15 cellular contexts compared by ENCODE assay signal in the genomic region with DNA sequence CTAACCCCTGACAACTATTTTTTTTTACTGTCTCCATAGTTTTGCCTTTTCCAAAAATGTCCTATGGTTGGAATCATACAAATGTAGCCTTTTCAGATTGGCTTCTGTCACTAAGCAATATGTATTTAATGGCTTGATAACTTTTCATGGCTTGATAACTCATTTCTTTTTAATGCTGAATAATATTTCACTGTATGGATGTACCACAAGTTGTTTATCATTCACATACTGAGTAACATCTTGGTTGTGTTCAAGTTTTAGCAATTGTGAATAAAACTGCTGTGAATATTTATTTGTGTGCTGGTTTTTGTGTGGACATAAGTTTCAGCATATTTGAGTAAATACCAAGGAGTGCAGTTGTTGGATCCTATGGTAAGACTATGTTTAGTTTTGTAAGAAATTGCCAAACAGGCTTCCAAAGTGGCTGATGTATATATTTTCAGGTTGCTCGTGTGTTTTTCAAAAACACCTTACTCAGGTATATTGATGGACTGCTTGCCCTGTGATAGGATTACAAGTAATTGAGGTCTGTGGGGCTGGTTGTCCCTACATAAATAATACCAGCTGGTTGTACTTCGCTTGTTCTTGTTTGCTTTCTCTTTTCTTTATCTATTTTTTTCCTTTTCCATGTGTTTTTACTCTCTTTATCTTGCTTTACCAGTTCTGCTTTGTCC. TPM values are rescaled to one million over a fixed set of nuclear protein-coding genes. Genes with fewer than 3 reads are reported as not detected.
DNase-seq lines count a peak whose midpoint lies in the region; ATAC-seq and TF ChIP-seq lines count a peak whose summit lies in the region.
"Had no signal": no experiment of that assay in that cellular context is flagged by ENCODE, and none has a peak within 500 bp of the region (broad histone marks: within the 10 kb centered on the region; RNA-seq: fewer than 3 reads in every experiment).

No MANE protein-coding gene starts in this region.

- ATAC-seq in activated naive CD8-positive, alpha-beta T cell treated with anti-CD3 and anti-CD28 coated beads, Interleukin-2, amount 50 U/mL, for 24 hours, result no peak
- ATAC-seq in HG02678 (IDR thresholded peaks at IDR 0.05; ENCODE audit: unreplicated experiment), result no peak

- intact Hi-C loops in left ventricle myocardium inferior (cut with micrococcal nuclease), result loop anchor here (10.0 kb wide), 1 partner anchor 270 kb away; no protein-coding TSS in a partner anchor

- no peaks in the 10 kb centered on the region for H3K9me3 ChIP-seq in endocrine pancreas (ENCODE audit: control insufficient read depth, low read length)
- no peaks in the 10 kb centered on the region for H3K9me3 ChIP-seq in left ventricle myocardium inferior (replicated peaks)
- H3K9me3 ChIP-seq: BE2C, Peyer's patch had no signal

- peak overlapping the region; percentile 80 for H3K27ac Mint-ChIP-seq in activated naive CD8-positive, alpha-beta T cell
- no peak overlapping the region for H3K27ac Mint-ChIP-seq in activated naive CD8-positive, alpha-beta T cell treated with anti-CD3 and anti-CD28 coated beads, Interleukin-2, amount 50 U/mL, for 24 hours
- peak overlapping the region; percentile 21 for H3K27ac Mint-ChIP-seq in progenitor cell of endocrine pancreas
- H3K27ac Mint-ChIP-seq: H9 had no signal

- DNase-seq in activated naive CD8-positive, alpha-beta T cell treated with anti-CD3 and anti-CD28 coated beads, Interleukin-2, amount 50 U/mL, for 24 hours, result no peak
- DNase-seq in NCI-H69 (lab: John Stamatoyannopoulos, UW) (peak; percentile 17), progenitor cell of endocrine pancreas (ENCODE audit: low spot score, unreplicated experiment) (no peak), NCI-H524 treated with DMSO at 0.1 percent for 48 hours (lab: John Stamatoyannopoulos, UW) (no peak), left ventricle myocardium inferior (no peak)
- DNase-seq: BE2C; CD8-positive, alpha-beta memory T cell; DMS79; H9; NCI-H2029; Peyer's patch had no signal

- H3K4me1 ChIP-seq in endocrine pancreas (ENCODE audit: control insufficient read depth, insufficient read depth, low read length) (no peaks in the 10 kb centered on the region), left ventricle myocardium inferior (peaks cover 28% of the 10 kb centered on the region)
- H3K4me1 ChIP-seq: BE2C, Peyer's patch had no signal

- no peak overlapping the region for H3K4me3 Mint-ChIP-seq in activated naive CD8-positive, alpha-beta T cell
- no peak overlapping the region for H3K4me3 Mint-ChIP-seq in activated naive CD8-positive, alpha-beta T cell treated with anti-CD3 and anti-CD28 coated beads, Interleukin-2, amount 50 U/mL, for 24 hours
- no peak overlapping the region for H3K4me3 Mint-ChIP-seq in progenitor cell of endocrine pancreas (ENCODE audit: low read depth)
- H3K4me3 Mint-ChIP-seq: CD8-positive, alpha-beta memory T cell; H9 had no signal

- H3K4me3 ChIP-seq in endocrine pancreas (ENCODE audit: control insufficient read depth, insufficient read depth, low read length) (peak overlapping the region; percentile 31), left ventricle myocardium inferior (no peak overlapping the region)
- H3K4me3 ChIP-seq: Peyer's patch had no signal

- no peak overlapping the region for H3K9ac ChIP-seq in endocrine pancreas (ENCODE audit: control insufficient read depth, insufficient read depth, low read length)

- no peaks in the 10 kb centered on the region for H3K27me3 ChIP-seq in endocrine pancreas (ENCODE audit: control insufficient read depth, insufficient read depth, low read length)
- H3K27me3 ChIP-seq in left ventricle myocardium inferior (ENCODE audit: low read depth), result no peaks in the 10 kb centered on the region
- H3K27me3 ChIP-seq: BE2C, Peyer's patch had no signal

- H3K36me3 ChIP-seq in endocrine pancreas (ENCODE audit: control insufficient read depth, insufficient read depth, low read length), result no peaks in the 10 kb centered on the region
- no peaks in the 10 kb centered on the region for H3K36me3 ChIP-seq in left ventricle myocardium inferior
- H3K36me3 ChIP-seq: BE2C, Peyer's patch had no signal

- no peaks in the 10 kb centered on the region for H3K27me3 Mint-ChIP-seq in activated naive CD8-positive, alpha-beta T cell
- H3K27me3 Mint-ChIP-seq in activated naive CD8-positive, alpha-beta T cell treated with anti-CD3 and anti-CD28 coated beads, Interleukin-2, amount 50 U/mL, for 24 hours, result no peaks in the 10 kb centered on the region
- H3K27me3 Mint-ChIP-seq in progenitor cell of endocrine pancreas, result no peaks in the 10 kb centered on the region
- H3K27me3 Mint-ChIP-seq: CD8-positive, alpha-beta memory T cell had no signal

- H3K27ac ChIP-seq in left ventricle myocardium inferior (replicated peaks), result no peak overlapping the region
- H3K27ac ChIP-seq: Peyer's patch, SK-N-MC had no signal

- peaks cover 54% of the 10 kb centered on the region for H3K4me1 Mint-ChIP-seq in activated naive CD8-positive, alpha-beta T cell (ENCODE audit: low read depth)
- peaks cover 28% of the 10 kb centered on the region for H3K4me1 Mint-ChIP-seq in activated naive CD8-positive, alpha-beta T cell treated with anti-CD3 and anti-CD28 coated beads, Interleukin-2, amount 50 U/mL, for 24 hours
- peaks cover 19% of the 10 kb centered on the region for H3K4me1 Mint-ChIP-seq in progenitor cell of endocrine pancreas (ENCODE audit: low read depth)

- TF ChIP-seq CTCF in progenitor cell of endocrine pancreas (IDR thresholded peaks at IDR 0.05; ENCODE audit: unreplicated experiment) (no peak), left ventricle myocardium inferior (IDR thresholded peaks at IDR 0.05; ENCODE audit: borderline replicate concordance) (no peak)

- no peaks in the 10 kb centered on the region for H3K9me3 Mint-ChIP-seq in activated naive CD8-positive, alpha-beta T cell (ENCODE audit: low read depth)
- no peaks in the 10 kb centered on the region for H3K9me3 Mint-ChIP-seq in activated naive CD8-positive, alpha-beta T cell treated with anti-CD3 and anti-CD28 coated beads, Interleukin-2, amount 50 U/mL, for 24 hours
- no peaks in the 10 kb centered on the region for H3K9me3 Mint-ChIP-seq in progenitor cell of endocrine pancreas (ENCODE audit: low read depth)
- H3K9me3 Mint-ChIP-seq: CD8-positive, alpha-beta memory T cell; H9 had no signal

- no peaks in the 10 kb centered on the region for H3K36me3 Mint-ChIP-seq in activated naive CD8-positive, alpha-beta T cell
- H3K36me3 Mint-ChIP-seq in activated naive CD8-positive, alpha-beta T cell treated with anti-CD3 and anti-CD28 coated beads, Interleukin-2, amount 50 U/mL, for 24 hours (ENCODE audit: low read depth), result peaks cover 2% of the 10 kb centered on the region
- H3K36me3 Mint-ChIP-seq in progenitor cell of endocrine pancreas (ENCODE audit: insufficient read depth), result no peaks in the 10 kb centered on the region

RNA-seq across cellular contexts. Expression of gene NRF1, which starts 23.0 kb away (rescaled TPM):
- 29.7 and 32.4 TPM in 2 replicates for total RNA-seq in progenitor cell of endocrine pancreas
- 9.6 TPM for total RNA-seq in left ventricle myocardium inferior
